2 cellular contexts compared by ENCODE assay signal in genomic region chr2:121297866-121298265, GRCh38. TPM values are rescaled to one million over a fixed set of nuclear protein-coding genes. Genes with fewer than 3 reads are reported as not detected.
"Had no signal": no experiment of that assay in that cellular context is flagged by ENCODE, and none has a peak within 500 bp of the region (broad histone marks: within the 10 kb centered on the region; RNA-seq: fewer than 3 reads in every experiment).

No MANE protein-coding gene starts in this region.

RNA-seq across cellular contexts. Expression of gene TFCP2L1, which starts 12.9 kb away (rescaled TPM):
- total RNA-seq: GM23248, IMR-90 had no signal
